26 cellular contexts compared by ENCODE assay signal in genomic region chr20:33936651-33937050, GRCh38.
"Had no signal": no experiment of that assay in that cellular context is flagged by ENCODE, and none has a peak within 500 bp of the region (broad histone marks: within the 10 kb centered on the region; RNA-seq: fewer than 3 reads in every experiment).

No MANE protein-coding gene starts in this region.

- H3K27me3 ChIP-seq: stomach, suprapubic skin, testis, tibial artery, tibial nerve, transverse colon, upper lobe of left lung, upper lobe of right lung, uterus, vagina had no signal

- H3K4me3 ChIP-seq: stomach, suprapubic skin, testis, thoracic aorta, tibial artery, tibial nerve, transverse colon, upper lobe of left lung, upper lobe of right lung, uterus, vagina had no signal

- H3K36me3 ChIP-seq: stomach, suprapubic skin, thoracic aorta, tibial artery, tibial nerve, transverse colon, upper lobe of left lung, upper lobe of right lung, uterus, vagina had no signal

- FAIRE-seq: urothelium cell line had no signal

- H3K9me3 ChIP-seq: stomach, suprapubic skin, testis, thoracic aorta, tibial artery, tibial nerve, transverse colon, upper lobe of left lung, upper lobe of right lung, uterus, vagina had no signal

- DNase-seq: stimulated activated CD4-positive, alpha-beta T cell treated with anti-CD3 and anti-CD28 coated beads, Interleukin-2, amount 100 ng/mL, for 48 hours; stimulated activated CD4-positive, alpha-beta T cell treated with anti-CD3 and anti-CD28 coated beads, Interleukin-4, amount 100 ng/mL, for 1 hour; stimulated activated CD4-positive, alpha-beta T cell treated with anti-CD3 and anti-CD28 coated beads, Interleukin-4, amount 100 ng/mL, for 24 hours; stimulated activated CD4-positive, alpha-beta T cell treated with anti-CD3 and anti-CD28 coated beads, Interleukin-4, amount 100 ng/mL, for 4 hours; stimulated activated CD8-positive, alpha-beta memory T cell treated with anti-CD3 and anti-CD28 coated beads, Interleukin-4, amount 100 ng/mL, for 48 hours; stimulated activated naive B cell treated with anti-CD40 and anti-IgM and Interleukin-4, amounts not matched to agents 10 μg/mL and 1 μg/mL and 100 μg/mL, for 72 hours; stimulated activated naive CD4-positive, alpha-beta T cell; stimulated activated naive CD4-positive, alpha-beta T cell treated with Interleukin-2 at 50 U/mL for 16 hours; stimulated activated naive CD8-positive, alpha-beta T cell treated with anti-CD3 and anti-CD28 coated beads, Interleukin-15, amount 100 ng/mL, for 72 hours; stimulated activated naive CD8-positive, alpha-beta T cell treated with anti-CD3 and anti-CD28 coated beads, Interleukin-15, Interleukin-2, amounts not matched to agents 100 U/mL and 50 U/mL, for 24 hours; stomach; substantia nigra; testis; tibial artery; transverse colon; trophoblast cell; upper lobe of left lung; upper lobe of right lung; uterus had no signal

- H3K27ac ChIP-seq: stomach, suprapubic skin, testis, thoracic aorta, tibial artery, tibial nerve, transverse colon, upper lobe of left lung, upper lobe of right lung, uterus, vagina had no signal

- H3K4me1 ChIP-seq: suprapubic skin, testis, tibial artery, tibial nerve, transverse colon, upper lobe of left lung, uterus, vagina had no signal

- ATAC-seq: stimulated activated effector memory CD8-positive, alpha-beta T cell treated with anti-CD3 and anti-CD28 coated beads, Interleukin-12 subunit alpha, Interleukin-12 subunit beta, amount 100 ng/mL, for 72 hours; stimulated activated memory B cell treated with anti-CD40 and anti-IgM and Interleukin-4, amounts not matched to agents 10 μg/mL and 1 μg/mL and 100 μg/mL, for 72 hours; stimulated activated naive B cell treated with anti-CD40 and anti-IgM and Interleukin-4, amounts not matched to agents 10 μg/mL and 1 μg/mL and 100 μg/mL, for 72 hours; stimulated activated naive CD8-positive, alpha-beta T cell treated with anti-CD3 and anti-CD28 coated beads, Interleukin-15, amount 100 ng/mL, for 72 hours; stimulated activated naive CD8-positive, alpha-beta T cell treated with anti-CD3 and anti-CD28 coated beads, Interleukin-15, Interleukin-2, amounts not matched to agents 100 U/mL and 50 U/mL, for 24 hours; upper lobe of right lung had no signal
